In the genomic region with DNA sequence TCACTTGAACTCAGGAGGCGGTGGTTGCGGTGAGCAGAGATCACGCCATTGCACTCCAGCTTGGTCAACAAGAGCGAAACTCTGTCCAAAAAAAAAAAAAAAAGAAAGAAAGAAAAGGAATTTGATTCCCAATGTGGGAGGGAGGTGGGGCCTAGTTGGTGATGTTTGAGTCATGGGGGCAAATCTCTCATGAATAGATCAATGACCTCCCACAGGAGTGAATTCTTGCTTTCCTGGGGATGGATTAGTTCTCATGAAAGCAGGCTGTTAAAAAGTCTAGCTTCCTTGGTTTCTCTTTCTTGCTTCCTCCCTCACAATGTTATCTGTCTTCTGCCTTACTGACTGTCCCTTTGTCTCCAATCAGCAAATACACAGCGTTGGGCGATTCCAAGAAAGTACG, we compare ENCODE assay signal across 31 cellular contexts.
"Had no signal": no experiment of that assay in that cellular context is flagged by ENCODE, and none has a peak within 500 bp of the region (broad histone marks: within the 10 kb centered on the region; RNA-seq: fewer than 3 reads in every experiment).

No MANE protein-coding gene starts in this region.

- H3K9me3 Mint-ChIP-seq: nephron; stimulated activated naive CD8-positive, alpha-beta T cell treated with anti-CD3 and anti-CD28 coated beads, Interleukin-15, amount 100 ng/mL, for 72 hours; type B pancreatic cell had no signal

- H3K27me3 ChIP-seq: ovary, spleen, suprapubic skin, testis, tibial artery, transverse colon, upper lobe of right lung, uterus had no signal

- DNase-seq: naive thymus-derived CD4-positive, alpha-beta T cell; natural killer cell; occipital lobe; ovary; posterior cingulate gyrus; psoas muscle; right cardiac atrium; spleen; stimulated activated CD4-positive, alpha-beta T cell treated with anti-CD3 and anti-CD28 coated beads, Interleukin-12 subunit alpha, Interleukin-12 subunit beta, amount 100 ng/mL, for 4 hours; stimulated activated CD4-positive, alpha-beta T cell treated with anti-CD3 and anti-CD28 coated beads, Interleukin-1b, Interleukin-23, amount 100 ng/mL, for 48 hours; stimulated activated CD4-positive, alpha-beta T cell treated with anti-CD3 and anti-CD28 coated beads, Interleukin-4, amount 100 ng/mL, for 1 hour; stimulated activated CD4-positive, alpha-beta T cell treated with anti-CD3 and anti-CD28 coated beads, Interleukin-4, amount 100 ng/mL, for 4 hours; stimulated activated CD8-positive, alpha-beta memory T cell treated with anti-CD3 and anti-CD28 coated beads, Interleukin-4, amount 100 ng/mL, for 48 hours; stimulated activated naive CD4-positive, alpha-beta T cell; stimulated activated naive CD8-positive, alpha-beta T cell treated with anti-CD3 and anti-CD28 coated beads, Interleukin-15, amount 100 ng/mL, for 72 hours; stimulated activated naive CD8-positive, alpha-beta T cell treated with anti-CD3 and anti-CD28 coated beads, Interleukin-15, Interleukin-2, amounts not matched to agents 100 U/mL and 50 U/mL, for 24 hours; substantia nigra; testis; tibial artery; transverse colon; upper lobe of right lung; uterus had no signal

- H3K27ac Mint-ChIP-seq: naive thymus-derived CD4-positive, alpha-beta T cell; natural killer cell; nephron; progenitor cell of endocrine pancreas; stimulated activated memory B cell treated with anti-CD40 and anti-IgM and Interleukin-4, amounts not matched to agents 10 μg/mL and 1 μg/mL and 100 μg/mL, for 72 hours; stimulated activated naive CD8-positive, alpha-beta T cell treated with anti-CD3 and anti-CD28 coated beads, Interleukin-15, amount 100 ng/mL, for 72 hours; type B pancreatic cell had no signal

- H3K36me3 Mint-ChIP-seq: naive thymus-derived CD4-positive, alpha-beta T cell; natural killer cell; stimulated activated memory B cell treated with anti-CD40 and anti-IgM and Interleukin-4, amounts not matched to agents 10 μg/mL and 1 μg/mL and 100 μg/mL, for 72 hours; type B pancreatic cell had no signal

- H3K4me1 Mint-ChIP-seq: naive thymus-derived CD4-positive, alpha-beta T cell; natural killer cell; nephron; stimulated activated memory B cell treated with anti-CD40 and anti-IgM and Interleukin-4, amounts not matched to agents 10 μg/mL and 1 μg/mL and 100 μg/mL, for 72 hours; stimulated activated naive CD8-positive, alpha-beta T cell treated with anti-CD3 and anti-CD28 coated beads, Interleukin-15, amount 100 ng/mL, for 72 hours had no signal

- H3K36me3 ChIP-seq: ovary, spleen, suprapubic skin, tibial artery, transverse colon, upper lobe of right lung, uterus had no signal

- H3K9me3 ChIP-seq: ovary, psoas muscle, spleen, suprapubic skin, testis, tibial artery, transverse colon, upper lobe of right lung, uterus had no signal

- H3K4me3 Mint-ChIP-seq: naive thymus-derived CD4-positive, alpha-beta T cell; natural killer cell; nephron; stimulated activated memory B cell treated with anti-CD40 and anti-IgM and Interleukin-4, amounts not matched to agents 10 μg/mL and 1 μg/mL and 100 μg/mL, for 72 hours; stimulated activated naive CD8-positive, alpha-beta T cell treated with anti-CD3 and anti-CD28 coated beads, Interleukin-15, amount 100 ng/mL, for 72 hours; type B pancreatic cell had no signal

- H3K27me3 Mint-ChIP-seq: progenitor cell of endocrine pancreas; stimulated activated memory B cell treated with anti-CD40 and anti-IgM and Interleukin-4, amounts not matched to agents 10 μg/mL and 1 μg/mL and 100 μg/mL, for 72 hours had no signal

- H3K4me1 ChIP-seq: parathyroid adenoma, psoas muscle, spleen, suprapubic skin, testis, tibial artery, transverse colon, upper lobe of right lung, uterus had no signal

- ATAC-seq: naive thymus-derived CD4-positive, alpha-beta T cell; natural killer cell; psoas muscle; right cardiac atrium; sciatic nerve; stimulated activated memory B cell treated with anti-CD40 and anti-IgM and Interleukin-4, amounts not matched to agents 10 μg/mL and 1 μg/mL and 100 μg/mL, for 72 hours; stimulated activated naive CD8-positive, alpha-beta T cell treated with anti-CD3 and anti-CD28 coated beads, Interleukin-15, amount 100 ng/mL, for 72 hours; stimulated activated naive CD8-positive, alpha-beta T cell treated with anti-CD3 and anti-CD28 coated beads, Interleukin-15, Interleukin-2, amounts not matched to agents 100 U/mL and 50 U/mL, for 24 hours; upper lobe of right lung had no signal

- H2AFZ ChIP-seq: parathyroid adenoma had no signal

- H3K4me3 ChIP-seq: ovary, psoas muscle, skin epidermis, smooth muscle cell, spleen, suprapubic skin, testis, tibial artery, transverse colon, upper lobe of right lung, uterus had no signal

- H3K9ac ChIP-seq: parathyroid adenoma had no signal

- H3K4me2 ChIP-seq: smooth muscle cell had no signal

- H3K79me2 ChIP-seq: parathyroid adenoma had no signal

- H3K27ac ChIP-seq: ovary, parathyroid adenoma, psoas muscle, skin epidermis, spleen, suprapubic skin, testis, tibial artery, transverse colon, upper lobe of right lung, uterus had no signal
